ENCODE assay signal across 30 cellular contexts in the genomic region with DNA sequence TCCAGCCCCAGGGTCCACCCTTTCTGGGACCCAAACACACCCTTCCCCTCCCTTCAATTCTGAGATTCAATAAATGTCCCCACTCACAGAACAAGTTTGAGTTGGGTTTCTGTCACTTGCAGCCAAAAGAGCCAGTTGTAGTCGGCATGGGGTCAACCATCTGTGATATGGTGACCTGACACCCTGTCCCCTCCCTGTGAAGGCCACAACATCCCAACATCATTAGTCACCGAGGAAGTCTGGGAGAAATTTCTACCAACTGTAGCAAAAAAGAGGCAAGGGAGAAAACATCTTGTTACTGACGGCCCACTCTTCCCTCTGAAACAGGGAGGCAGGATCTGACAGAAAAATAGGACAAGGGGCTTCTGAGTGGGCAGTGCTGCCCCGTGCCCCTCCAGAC. TPM values are rescaled to one million over a fixed set of nuclear protein-coding genes. Genes with fewer than 3 reads are reported as not detected.
"Had no signal": no experiment of that assay in that cellular context is flagged by ENCODE, and none has a peak within 500 bp of the region (broad histone marks: within the 10 kb centered on the region; RNA-seq: fewer than 3 reads in every experiment).

No MANE protein-coding gene starts in this region.

- H3K4me3 ChIP-seq: esophagus squamous epithelium, gastrocnemius medialis, heart left ventricle, right lobe of liver, smooth muscle cell, testis, uterus had no signal

- H3K4me1 Mint-ChIP-seq: activated CD4-positive, alpha-beta T cell treated with anti-CD3 and anti-CD28 coated beads, Interleukin-2, amount 10 ng/mL, durations not matched to agents 24 days and 14 days had no signal

- ATAC-seq: activated CD4-positive, CD25-positive, alpha-beta regulatory T cell treated with anti-CD3 and anti-CD28 coated beads, Interleukin-2, amount 50 U/mL, for 24 hours; gastrocnemius medialis; heart left ventricle; left colon; naive thymus-derived CD8-positive, alpha-beta T cell; right lobe of liver had no signal

- DNase-seq: activated CD4-positive, alpha-beta memory T cell treated with anti-CD3 and anti-CD28 coated beads, Interleukin-2, amount 10 ng/mL, durations not matched to agents 7 days and 5 days; activated CD4-positive, alpha-beta T cell treated with anti-CD3 and anti-CD28 coated beads, Interleukin-2, amount 10 ng/mL, durations not matched to agents 24 days and 14 days; activated effector memory CD4-positive, alpha-beta T cell treated with anti-CD3 and anti-CD28 coated beads, Interleukin-2, amount 50 U/mL, for 16 hours; activated naive CD4-positive, alpha-beta T cell treated with anti-CD3 and anti-CD28 coated beads, Interleukin-2, amount 10 ng/mL, durations not matched to agents 7 days and 5 days; activated T-cell treated with anti-CD3 and anti-CD28 coated beads for 4 hours; amygdala; cerebellar nuclear complex; cortex of kidney; endodermal cell; esophagus squamous epithelium; gastrocnemius medialis; heart left ventricle; islet precursor cell; left colon; naive thymus-derived CD8-positive, alpha-beta T cell; right lobe of liver; stimulated activated CD4-positive, alpha-beta T cell treated with anti-CD3 and anti-CD28 coated beads, Interleukin-15, amount 100 ng/mL, for 24 hours; stimulated activated CD8-positive, alpha-beta memory T cell treated with anti-CD3 and anti-CD28 coated beads, Interleukin-4, amount 100 ng/mL, for 48 hours; stimulated activated naive CD4-positive, alpha-beta T cell; testis; trophoblast cell; uterus had no signal

- H3K4me1 ChIP-seq: gastrocnemius medialis, heart left ventricle, parathyroid adenoma, uterus had no signal

- H3K9me3 Mint-ChIP-seq: activated CD4-positive, alpha-beta memory T cell treated with anti-CD3 and anti-CD28 coated beads, Interleukin-2, amount 10 ng/mL, durations not matched to agents 7 days and 5 days; activated CD4-positive, alpha-beta T cell treated with anti-CD3 and anti-CD28 coated beads, Interleukin-2, amount 10 ng/mL, durations not matched to agents 24 days and 14 days; activated naive CD4-positive, alpha-beta T cell treated with anti-CD3 and anti-CD28 coated beads, Interleukin-2, amount 10 ng/mL, durations not matched to agents 7 days and 5 days; naive thymus-derived CD8-positive, alpha-beta T cell had no signal

- H3K27me3 ChIP-seq: esophagus squamous epithelium, neutrophil, right lobe of liver, testis, uterus had no signal

- H3K4me2 ChIP-seq: smooth muscle cell had no signal

- H3K79me2 ChIP-seq: parathyroid adenoma had no signal

- H3K36me3 ChIP-seq: esophagus squamous epithelium, gastrocnemius medialis, heart left ventricle, neutrophil, right lobe of liver, uterus had no signal

- H3K36me3 Mint-ChIP-seq: activated naive CD4-positive, alpha-beta T cell treated with anti-CD3 and anti-CD28 coated beads, Interleukin-2, amount 10 ng/mL, durations not matched to agents 7 days and 5 days; naive thymus-derived CD8-positive, alpha-beta T cell had no signal

- H3K4me3 Mint-ChIP-seq: activated CD4-positive, alpha-beta memory T cell treated with anti-CD3 and anti-CD28 coated beads, Interleukin-2, amount 10 ng/mL, durations not matched to agents 7 days and 5 days; activated CD4-positive, alpha-beta T cell treated with anti-CD3 and anti-CD28 coated beads, Interleukin-2, amount 10 ng/mL, durations not matched to agents 24 days and 14 days; activated naive CD4-positive, alpha-beta T cell treated with anti-CD3 and anti-CD28 coated beads, Interleukin-2, amount 10 ng/mL, durations not matched to agents 7 days and 5 days; endodermal cell; naive thymus-derived CD8-positive, alpha-beta T cell had no signal

- H3K9ac ChIP-seq: parathyroid adenoma had no signal

- H3K27ac ChIP-seq: esophagus squamous epithelium, gastrocnemius medialis, heart left ventricle, neutrophil, parathyroid adenoma, right lobe of liver, testis, uterus had no signal

- H3K27ac Mint-ChIP-seq: activated CD4-positive, alpha-beta memory T cell treated with anti-CD3 and anti-CD28 coated beads, Interleukin-2, amount 10 ng/mL, durations not matched to agents 7 days and 5 days; activated CD4-positive, alpha-beta T cell treated with anti-CD3 and anti-CD28 coated beads, Interleukin-2, amount 10 ng/mL, durations not matched to agents 24 days and 14 days; activated naive CD4-positive, alpha-beta T cell treated with anti-CD3 and anti-CD28 coated beads, Interleukin-2, amount 10 ng/mL, durations not matched to agents 7 days and 5 days had no signal

- H3K9me3 ChIP-seq: esophagus squamous epithelium, gastrocnemius medialis, heart left ventricle, neutrophil, right lobe of liver, testis, uterus had no signal

RNA-seq across cellular contexts. Expression of a gene that starts 0.6 kb away (rescaled TPM):
- total RNA-seq: activated CD4-positive, alpha-beta memory T cell treated with anti-CD3 and anti-CD28 coated beads, Interleukin-2, amount 10 ng/mL, durations not matched to agents 7 days and 5 days; activated CD4-positive, alpha-beta T cell treated with anti-CD3 and anti-CD28 coated beads, Interleukin-2, amount 10 ng/mL, durations not matched to agents 24 days and 14 days; endodermal cell; esophagus squamous epithelium; gastrocnemius medialis; heart left ventricle; left colon; lower leg skin; mesenteric fat pad; mucosa of gallbladder; naive thymus-derived CD8-positive, alpha-beta T cell; right lobe of liver; smooth muscle cell; T-helper 2 cell treated with Interferon-gamma antibody and Interleukin-4, amounts not matched to agents 100 ng/mL and 5 ng/mL, for 36 hours; uterus had no signal
- polyA plus RNA-seq: heart left ventricle; naive thymus-derived CD8-positive, alpha-beta T cell; smooth muscle cell had no signal

RNA-seq across cellular contexts. Expression of a gene that starts 13.6 kb away (rescaled TPM):
- total RNA-seq: gastrocnemius medialis, lower leg skin, mesenteric fat pad, right lobe of liver, smooth muscle cell had no signal
- polyA plus RNA-seq: heart left ventricle had no signal

RNA-seq across cellular contexts. Expression of a gene that starts 37.1 kb away (rescaled TPM):
- total RNA-seq: activated CD4-positive, alpha-beta memory T cell treated with anti-CD3 and anti-CD28 coated beads, Interleukin-2, amount 10 ng/mL, durations not matched to agents 7 days and 5 days; activated CD4-positive, alpha-beta T cell treated with anti-CD3 and anti-CD28 coated beads, Interleukin-2, amount 10 ng/mL, durations not matched to agents 24 days and 14 days; endodermal cell; mesenteric fat pad; naive thymus-derived CD8-positive, alpha-beta T cell; smooth muscle cell; T-helper 2 cell treated with Interferon-gamma antibody and Interleukin-4, amounts not matched to agents 100 ng/mL and 5 ng/mL, for 36 hours had no signal
- polyA plus RNA-seq: heart left ventricle; naive thymus-derived CD8-positive, alpha-beta T cell; smooth muscle cell had no signal

RNA-seq across cellular contexts. Expression of a gene that starts 42.4 kb away (rescaled TPM):
- total RNA-seq: activated CD4-positive, alpha-beta memory T cell treated with anti-CD3 and anti-CD28 coated beads, Interleukin-2, amount 10 ng/mL, durations not matched to agents 7 days and 5 days; activated CD4-positive, alpha-beta T cell treated with anti-CD3 and anti-CD28 coated beads, Interleukin-2, amount 10 ng/mL, durations not matched to agents 24 days and 14 days; endodermal cell; naive thymus-derived CD8-positive, alpha-beta T cell; smooth muscle cell; T-helper 2 cell treated with Interferon-gamma antibody and Interleukin-4, amounts not matched to agents 100 ng/mL and 5 ng/mL, for 36 hours had no signal
- polyA plus RNA-seq: naive thymus-derived CD8-positive, alpha-beta T cell; smooth muscle cell had no signal

RNA-seq across cellular contexts. Expression of a gene that starts 57.2 kb away (rescaled TPM):
- total RNA-seq: activated CD4-positive, alpha-beta memory T cell treated with anti-CD3 and anti-CD28 coated beads, Interleukin-2, amount 10 ng/mL, durations not matched to agents 7 days and 5 days; activated CD4-positive, alpha-beta T cell treated with anti-CD3 and anti-CD28 coated beads, Interleukin-2, amount 10 ng/mL, durations not matched to agents 24 days and 14 days; endodermal cell; esophagus squamous epithelium; gastrocnemius medialis; heart left ventricle; lower leg skin; mesenteric fat pad; naive thymus-derived CD8-positive, alpha-beta T cell; smooth muscle cell; T-helper 2 cell treated with Interferon-gamma antibody and Interleukin-4, amounts not matched to agents 100 ng/mL and 5 ng/mL, for 36 hours had no signal
- polyA plus RNA-seq: heart left ventricle; naive thymus-derived CD8-positive, alpha-beta T cell; smooth muscle cell had no signal
